In the genomic region with DNA sequence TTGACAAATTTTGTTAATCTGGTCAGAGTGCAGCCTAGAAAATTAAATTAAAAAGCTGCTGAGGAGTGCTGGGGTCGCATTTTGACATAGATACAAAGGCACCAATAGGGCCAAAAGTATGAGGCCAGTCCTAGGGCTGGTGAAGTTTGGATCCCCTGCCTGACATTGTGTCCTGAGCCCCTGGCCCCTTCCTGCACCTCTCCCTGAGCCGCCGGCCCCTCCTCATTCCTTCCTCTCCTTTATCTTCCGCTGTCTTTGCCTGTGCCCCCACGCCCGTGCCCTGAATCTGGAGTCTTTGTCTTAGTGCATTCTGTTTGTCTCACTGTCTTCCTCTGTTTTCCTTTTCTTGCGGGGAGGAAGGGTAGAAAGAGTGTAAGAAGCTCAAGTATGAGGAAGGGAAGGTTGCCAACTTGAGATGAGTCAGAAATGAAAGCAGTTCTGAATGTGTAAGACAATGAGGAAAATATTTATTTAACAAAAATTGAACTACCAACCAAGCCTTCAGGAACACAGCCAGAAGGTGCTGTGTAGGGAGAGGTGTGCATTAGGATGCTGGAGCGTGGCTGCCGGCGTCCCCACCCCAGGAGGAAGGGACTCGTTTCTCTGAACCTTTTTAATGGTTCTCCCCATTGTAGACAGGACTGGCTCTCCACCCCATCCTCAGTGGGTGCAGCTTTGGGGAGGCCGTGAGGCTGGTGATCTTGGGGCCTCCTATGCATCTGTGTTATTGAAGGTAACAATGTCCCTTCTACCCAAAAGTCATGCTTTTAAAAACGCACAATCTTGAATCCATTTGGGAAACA, we compare ENCODE assay signal across 9 cellular contexts.
A peak's percentile ranks its signal among the peaks of the same experiment; 100 is the strongest.
DNase-seq lines count a peak whose midpoint lies in the region; ATAC-seq and TF ChIP-seq lines count a peak whose summit lies in the region.
"Had no signal": no experiment of that assay in that cellular context is flagged by ENCODE, and none has a peak within 500 bp of the region (broad histone marks: within the 10 kb centered on the region; RNA-seq: fewer than 3 reads in every experiment).

No MANE protein-coding gene starts in this region.

- peak overlapping the region; percentile 60 for H3K27ac Mint-ChIP-seq in HFFc6

- H3K79me2 ChIP-seq in MM.1S (ENCODE audit: low read length): no peaks in the 10 kb centered on the region

- no peaks in the 10 kb centered on the region for H3K9me3 ChIP-seq in subcutaneous abdominal adipose tissue (ENCODE audit: control insufficient read depth in 5 of 5, low read length in 5 of 5)
- H3K9me3 ChIP-seq in MM.1S (replicated peaks; ENCODE audit: insufficient read depth, low read length): no peaks in the 10 kb centered on the region

- H3K36me3 ChIP-seq in subcutaneous abdominal adipose tissue (ENCODE audit: control insufficient read depth in 5 of 5, insufficient read depth in 5 of 5, low read length in 5 of 5) (peaks cover 0 to under 1% (median 0%) of the 10 kb centered on the region in 5 donors), MM.1S (replicated peaks; ENCODE audit: insufficient read depth, low read length) (no peaks in the 10 kb centered on the region)

- H3F3A ChIP-seq in MM.1S (ENCODE audit: insufficient read depth, low read length): no peaks in the 10 kb centered on the region

- H3K4me1 Mint-ChIP-seq in HFFc6 (ENCODE audit: low read depth): peaks cover 16% of the 10 kb centered on the region

- no peaks in the 10 kb centered on the region for H3K36me3 Mint-ChIP-seq in HFFc6 (ENCODE audit: low read depth)

- peak overlapping the region; percentile 45 for H3K4me3 Mint-ChIP-seq in HFFc6

- H3K4me3 ChIP-seq in subcutaneous abdominal adipose tissue (ENCODE audit: low read depth in 1 of 5, low read length in 5 of 5) (peak overlapping the region in 1 of 5 donors; percentile 31), MM.1S (ENCODE audit: low read length) (no peak overlapping the region)

- H3K4me2 ChIP-seq in MM.1S (ENCODE audit: low read depth, low read length): no peak overlapping the region

- no peak overlapping the region for H2AFZ ChIP-seq in MM.1S (ENCODE audit: low read length)

- H3K9me3 Mint-ChIP-seq in HFFc6: no peaks in the 10 kb centered on the region

- H3K27ac ChIP-seq in subcutaneous abdominal adipose tissue (ENCODE audit: low read depth, low read length) (peak overlapping the region; percentile 78), MM.1S (ENCODE audit: low read length) (no peak overlapping the region)

- DNase-seq in HFFc6 (peak; percentile 82), astrocyte of the hippocampus (ENCODE audit: low read depth, low spot score) (peak; percentile 91), kidney glomerular epithelial cell (lab: John Stamatoyannopoulos, UW) (peak; percentile 84), MM.1S (no peak)
- no peak for DNase-seq in activated naive CD4-positive, alpha-beta T cell treated with Interleukin-2 at 50 U/mL for 16 hours
- DNase-seq in activated T-cell treated with anti-CD3 and anti-CD28 coated beads, Interleukin-2, amount 50 U/mL, for 48 hours: no peak
- DNase-seq: NCI-H2107 had no signal

- peak overlapping the region in 1 of 5 donors; percentile 53 for H3K9ac ChIP-seq in subcutaneous abdominal adipose tissue (ENCODE audit: low read length in 5 of 5)
- no peak overlapping the region for H3K9ac ChIP-seq in MM.1S (ENCODE audit: low read length)

- no peaks in the 10 kb centered on the region for H4K20me1 ChIP-seq in MM.1S (ENCODE audit: insufficient read depth, low read length)

- H3K4me1 ChIP-seq in subcutaneous abdominal adipose tissue (ENCODE audit: control insufficient read depth in 5 of 5, insufficient read depth in 5 of 5, low read length in 5 of 5) (peaks cover 7 to 51% (median 40%) of the 10 kb centered on the region in 5 donors), MM.1S (ENCODE audit: low read length) (no peaks in the 10 kb centered on the region)

- H3K27me3 Mint-ChIP-seq in HFFc6 (ENCODE audit: insufficient read depth): peaks cover 23% of the 10 kb centered on the region

- no peak for ATAC-seq in HG03196 (IDR thresholded peaks at IDR 0.05; ENCODE audit: unreplicated experiment)

- TF ChIP-seq CTCF in HFFc6 (IDR thresholded peaks at IDR 0.05) (no peak), MM.1S (IDR thresholded peaks at IDR 0.05; ENCODE audit: low read length) (no peak)

- H3K27me3 ChIP-seq in subcutaneous abdominal adipose tissue (ENCODE audit: control insufficient read depth in 5 of 5, insufficient read depth in 4 of 5, low read length in 5 of 5): no peaks in the 10 kb centered on the region
- no peaks in the 10 kb centered on the region for H3K27me3 ChIP-seq in MM.1S (replicated peaks; ENCODE audit: insufficient read depth, low read length)

- H3K9me2 ChIP-seq in MM.1S (replicated peaks; ENCODE audit: insufficient read depth, low read length): no peaks in the 10 kb centered on the region

Comparison
In these comparisons a context has a peak if more than half of its experiments do, and no peak if none do; other contexts are left out.
1. DNase-seq: peak in HFFc6 (single experiment), astrocyte of the hippocampus (single experiment) and kidney glomerular epithelial cell (single experiment); none in activated naive CD4-positive, alpha-beta T cell treated with Interleukin-2 at 50 U/mL for 16 hours (single experiment), MM.1S (single experiment) and activated T-cell treated with anti-CD3 and anti-CD28 coated beads, Interleukin-2, amount 50 U/mL, for 48 hours (0 of 2).